Comparison of ENCODE assay signal across 1 cellular context in the genomic region with DNA sequence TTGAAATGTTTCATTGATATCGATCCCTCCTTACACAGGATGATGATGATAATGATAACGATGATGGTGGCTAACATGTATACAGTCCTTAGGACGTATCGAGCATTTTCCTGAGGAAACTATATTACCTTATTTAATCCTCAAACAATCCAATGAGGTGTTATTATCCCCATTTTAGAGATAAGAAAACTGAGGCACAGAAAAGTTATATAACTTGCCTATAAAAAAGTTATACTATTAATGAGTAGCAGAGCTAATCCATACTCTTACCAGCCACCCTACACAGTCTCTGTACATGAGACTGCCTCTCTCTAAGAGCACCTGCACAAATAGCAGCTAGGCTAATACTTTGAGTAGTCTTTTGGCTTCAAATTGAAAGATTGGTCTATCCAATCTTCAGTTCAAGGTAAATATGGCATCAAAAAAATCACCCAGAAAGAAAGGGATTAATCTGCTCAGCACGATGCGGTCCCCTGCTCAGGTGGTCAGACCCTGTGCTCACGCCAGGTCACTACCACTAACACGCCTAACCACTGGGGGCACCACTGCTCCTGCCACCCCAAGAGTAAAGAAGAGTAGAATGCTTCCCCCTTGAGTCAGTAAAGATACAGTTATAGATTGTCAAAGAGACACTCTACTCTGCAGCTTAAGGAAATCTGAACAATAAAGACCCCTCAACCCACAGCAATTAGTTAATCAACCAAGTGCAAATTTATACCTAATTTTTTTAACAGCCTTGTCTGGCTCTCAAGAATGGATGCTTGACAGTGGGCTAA.
TF ChIP-seq lines count a peak whose summit lies in the region.

No MANE protein-coding gene starts in this region.

TF ChIP-seq in A549, 52 proteins besides CTCF, POLR2A, EP300 and RAD21 (continued from another document):
- TF ChIP-seq, protein P1, sequence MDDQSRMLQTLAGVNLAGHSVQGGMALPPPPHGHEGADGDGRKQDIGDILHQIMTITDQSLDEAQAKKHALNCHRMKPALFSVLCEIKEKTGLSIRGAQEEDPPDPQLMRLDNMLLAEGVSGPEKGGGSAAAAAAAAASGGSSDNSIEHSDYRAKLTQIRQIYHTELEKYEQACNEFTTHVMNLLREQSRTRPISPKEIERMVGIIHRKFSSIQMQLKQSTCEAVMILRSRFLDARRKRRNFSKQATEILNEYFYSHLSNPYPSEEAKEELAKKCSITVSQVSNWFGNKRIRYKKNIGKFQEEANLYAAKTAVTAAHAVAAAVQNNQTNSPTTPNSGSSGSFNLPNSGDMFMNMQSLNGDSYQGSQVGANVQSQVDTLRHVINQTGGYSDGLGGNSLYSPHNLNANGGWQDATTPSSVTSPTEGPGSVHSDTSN (IDR thresholded peaks at IDR 0.05): no peak
- no peak for TF ChIP-seq ZNF302 (CRISPR knock-in tag; IDR thresholded peaks at IDR 0.05)
- no peak for TF ChIP-seq KDM1A (IDR thresholded peaks at IDR 0.05; ENCODE audit: low read depth)
- no peak for TF ChIP-seq EHMT2 (IDR thresholded peaks at IDR 0.05; ENCODE audit: low read depth)
- TF ChIP-seq, protein P2, sequence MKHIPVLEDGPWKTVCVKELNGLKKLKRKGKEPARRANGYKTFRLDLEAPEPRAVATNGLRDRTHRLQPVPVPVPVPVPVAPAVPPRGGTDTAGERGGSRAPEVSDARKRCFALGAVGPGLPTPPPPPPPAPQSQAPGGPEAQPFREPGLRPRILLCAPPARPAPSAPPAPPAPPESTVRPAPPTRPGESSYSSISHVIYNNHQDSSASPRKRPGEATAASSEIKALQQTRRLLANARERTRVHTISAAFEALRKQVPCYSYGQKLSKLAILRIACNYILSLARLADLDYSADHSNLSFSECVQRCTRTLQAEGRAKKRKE (CRISPR knock-in tag; IDR thresholded peaks at IDR 0.05; ENCODE audit: low read depth): no peak
- TF ChIP-seq RCOR1 (IDR thresholded peaks at IDR 0.05; ENCODE audit: low read depth, low read length): no peak
- TF ChIP-seq, protein P3, sequence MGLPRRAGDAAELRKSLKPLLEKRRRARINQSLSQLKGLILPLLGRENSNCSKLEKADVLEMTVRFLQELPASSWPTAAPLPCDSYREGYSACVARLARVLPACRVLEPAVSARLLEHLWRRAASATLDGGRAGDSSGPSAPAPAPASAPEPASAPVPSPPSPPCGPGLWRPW (IDR thresholded peaks at IDR 0.05): no peak
- TF ChIP-seq RNF2 (IDR thresholded peaks at IDR 0.05; ENCODE audit: borderline replicate concordance, low read depth): no peak
- no peak for TF ChIP-seq CEBPB (IDR thresholded peaks at IDR 0.05)
- TF ChIP-seq TFCP2L1 (CRISPR knock-in tag; IDR thresholded peaks at IDR 0.05): no peak
